ENCODE assay signal across 8 cellular contexts in the genomic region with DNA sequence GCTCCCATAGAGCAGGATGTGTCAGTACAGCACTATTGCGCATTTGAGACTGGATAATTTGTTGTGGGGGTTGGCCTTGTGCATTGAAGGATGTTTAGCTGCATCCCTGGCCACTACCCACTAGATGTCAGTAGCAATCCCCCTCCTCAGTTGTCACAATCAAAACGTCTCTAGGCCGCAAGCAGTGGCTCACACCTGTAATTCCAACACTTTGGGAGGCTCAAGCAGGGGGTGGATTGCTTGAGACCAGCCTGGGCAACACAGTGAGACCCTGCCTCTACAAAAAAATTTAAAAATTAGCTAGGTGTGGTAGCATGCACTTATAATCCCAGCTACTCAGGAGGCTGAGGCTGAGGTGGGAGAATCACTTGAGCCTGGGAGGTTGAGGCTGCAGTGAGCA. TPM values are rescaled to one million over a fixed set of nuclear protein-coding genes. Genes with fewer than 3 reads are reported as not detected.
DNase-seq lines count a peak whose midpoint lies in the region; ATAC-seq and TF ChIP-seq lines count a peak whose summit lies in the region.
"Had no signal": no experiment of that assay in that cellular context is flagged by ENCODE, and none has a peak within 500 bp of the region (broad histone marks: within the 10 kb centered on the region; RNA-seq: fewer than 3 reads in every experiment).

No MANE protein-coding gene starts in this region.

- no peak overlapping the region for H4K8ac ChIP-seq in mesendoderm (ENCODE audit: low read depth, low read length)

- TF ChIP-seq CTCF in WERI-Rb-1 (IDR thresholded peaks at IDR 0.05; ENCODE audit: low read depth, low read length) (peak; percentile 79), ascending aorta (IDR thresholded peaks at IDR 0.05) (peak in 1 of 3 experiments; percentile 18)

- no peak overlapping the region for H3K4ac ChIP-seq in mesendoderm (ENCODE audit: low read depth, low read length)

- DNase-seq in GDM1 (lab: John Stamatoyannopoulos, UW) (peak; percentile 1), Kasumi-1 (lab: John Stamatoyannopoulos, UW) (peak; percentile 4 to 36), WERI-Rb-1 (peak; percentile 47), mesendoderm (peak; percentile 75), ascending aorta (ENCODE audit: low spot score in 2 of 2) (no peak)

- H3K36me3 ChIP-seq in WERI-Rb-1 (peaks cover 11% of the 10 kb centered on the region), mesendoderm (ENCODE audit: control insufficient read depth, insufficient read depth, low read length) (no peaks in the 10 kb centered on the region), ascending aorta (peaks cover 7% of the 10 kb centered on the region in 2 donors)

- no peak for ATAC-seq in GM21717 (IDR thresholded peaks at IDR 0.05; ENCODE audit: unreplicated experiment)
- no peak for ATAC-seq in HG03159 (IDR thresholded peaks at IDR 0.05; ENCODE audit: unreplicated experiment)

- no CpG with 5 or more reads among the region's 3 CpGs for WGBS in mesendoderm (ENCODE audit: extremely low coverage, insufficient coverage, low lambda C conversion rate)

- H2AK5ac ChIP-seq in mesendoderm (ENCODE audit: low read length) = no peak overlapping the region

- no peak overlapping the region for H3K4me2 ChIP-seq in mesendoderm (ENCODE audit: low read length)

- H3K4me3 ChIP-seq in WERI-Rb-1 (ENCODE audit: low read depth, low read length) (no peak overlapping the region), mesendoderm (ENCODE audit: low read length) (no peak overlapping the region), ascending aorta (no peak overlapping the region)
- H3K4me3 ChIP-seq: SK-N-MC had no signal

- intact Hi-C loops in ascending aorta (cut with DNase I) = no loop called here

- no peaks in the 10 kb centered on the region for H3K79me2 ChIP-seq in mesendoderm (ENCODE audit: control insufficient read depth, insufficient read depth, low read length)

- H3K27me3 ChIP-seq in WERI-Rb-1 (ENCODE audit: insufficient read depth, low read depth, severe bottlenecking) (no peaks in the 10 kb centered on the region), mesendoderm (ENCODE audit: insufficient read depth, low read length, poor library complexity) (no peaks in the 10 kb centered on the region), ascending aorta (no peaks in the 10 kb centered on the region)

- no peak overlapping the region for H3K9ac ChIP-seq in mesendoderm (ENCODE audit: low read length)

- H3K4me1 ChIP-seq in mesendoderm (ENCODE audit: control insufficient read depth, low read depth, low read length) = no peaks in the 10 kb centered on the region
- H3K4me1 ChIP-seq in ascending aorta = peaks cover 0 to 2% of the 10 kb centered on the region in 2 donors

- H4K5ac ChIP-seq in mesendoderm (ENCODE audit: low read length) = no peak overlapping the region

- no peak overlapping the region for H3K18ac ChIP-seq in mesendoderm (ENCODE audit: low read length)

- H3K23ac ChIP-seq in mesendoderm (ENCODE audit: low read length) = no peak overlapping the region

- H3K27ac ChIP-seq in WERI-Rb-1 (no peak overlapping the region), mesendoderm (ENCODE audit: low read depth, low read length) (no peak overlapping the region), ascending aorta (no peak overlapping the region)
- H3K27ac ChIP-seq: SK-N-MC had no signal

- H2BK120ac ChIP-seq in mesendoderm (ENCODE audit: low read depth, low read length) = no peak overlapping the region

- H2BK5ac ChIP-seq in mesendoderm (ENCODE audit: low read length) = no peak overlapping the region

- no peak overlapping the region for H3K56ac ChIP-seq in mesendoderm (ENCODE audit: low read length)

- no peaks in the 10 kb centered on the region for H3K79me1 ChIP-seq in mesendoderm (ENCODE audit: low read length)

- H2BK15ac ChIP-seq in mesendoderm (replicated peaks; ENCODE audit: low read depth) = no peak overlapping the region

- H3K9me3 ChIP-seq in WERI-Rb-1 (ENCODE audit: severe bottlenecking) = no peaks in the 10 kb centered on the region
- H3K9me3 ChIP-seq in ascending aorta = no peaks in the 10 kb centered on the region

RNA-seq across cellular contexts. Expression of gene CENPV, which starts 48.4 kb away (rescaled TPM):
- 319 TPM for polyA plus RNA-seq in mesendoderm (2013, experiment 1 of 2)
- polyA plus RNA-seq in mesendoderm (2013, experiment 2 of 2) = 316 TPM
- total RNA-seq in ascending aorta = 37.6 TPM

Comparison
In these comparisons a context has a peak if more than half of its experiments do, and no peak if none do; other contexts are left out.
1. DNase-seq: peak in GDM1 (single experiment), Kasumi-1 (2 of 2), WERI-Rb-1 (single experiment) and mesendoderm (single experiment); none in ascending aorta (0 of 2).